In genomic region chr11:114892381-114893197, GRCh38 we compare ENCODE assay signal across 9 cellular contexts.
DNase-seq lines count a peak whose midpoint lies in the region; ATAC-seq and TF ChIP-seq lines count a peak whose summit lies in the region.
"Had no signal": no experiment of that assay in that cellular context is flagged by ENCODE, and none has a peak within 500 bp of the region (broad histone marks: within the 10 kb centered on the region; RNA-seq: fewer than 3 reads in every experiment).

No MANE protein-coding gene starts in this region.

- no peaks in the 10 kb centered on the region for H3K4me1 ChIP-seq in BE2C
- no peaks in the 10 kb centered on the region for H3K4me1 ChIP-seq in PC-3 (ENCODE audit: insufficient read depth, low read length)
- peaks cover 30% of the 10 kb centered on the region for H3K4me1 ChIP-seq in left ventricle myocardium inferior
- H3K4me1 ChIP-seq in prostate gland (replicated peaks), result no peaks in the 10 kb centered on the region

- no peaks in the 10 kb centered on the region for H4K20me1 ChIP-seq in PC-3 (ENCODE audit: low read length)

- no TSS peak for BruUV-seq in PC-3 (replicated peaks; lab: Mats Ljungman, UMichigan)

- no peak for TF ChIP-seq POLR2A in prostate gland (IDR thresholded peaks at IDR 0.05)

- POLR2A ChIA-PET in PC-3 (lab: Charles Lee; ENCODE audit: unreplicated experiment), result no interaction called here

- H3K79me2 ChIP-seq in PC-3 (ENCODE audit: low read length), result no peaks in the 10 kb centered on the region

- H3K4me3 ChIP-seq in BE2C (ENCODE audit: low read depth, low read length), result no peak overlapping the region
- no peak overlapping the region for H3K4me3 ChIP-seq in GM12864 (ENCODE audit: low read depth, low read length)
- no peak overlapping the region for H3K4me3 ChIP-seq in PC-3 (ENCODE audit: low read length)
- no peak overlapping the region for H3K4me3 ChIP-seq in left ventricle myocardium inferior
- H3K4me3 ChIP-seq in prostate gland, result no peak overlapping the region

- intact Hi-C loops in PC-3 (cut with micrococcal nuclease), result no loop called here
- intact Hi-C loops in left ventricle myocardium inferior (cut with micrococcal nuclease), result no loop called here
- intact Hi-C loops in prostate gland (cut with DNase I), result no loop called here

- H3F3A ChIP-seq in PC-3 (ENCODE audit: low read length, unreplicated experiment), result no peaks in the 10 kb centered on the region

- H3K27ac ChIP-seq in PC-3 (ENCODE audit: low read length) (no peak overlapping the region), left ventricle myocardium inferior (replicated peaks) (no peak overlapping the region), prostate gland (no peak overlapping the region)

- no peak overlapping the region for H3K9ac ChIP-seq in PC-3 (ENCODE audit: low read length)

- ATAC-seq in PC-3 (no peak), HG03095 (IDR thresholded peaks at IDR 0.05; ENCODE audit: unreplicated experiment) (no peak)

- peak; percentile 57 for DNase-seq in BE2C
- no peak for DNase-seq in GM12864 (ENCODE audit: low read depth)
- no peak for DNase-seq in PC-3
- no peak for DNase-seq in left ventricle myocardium inferior
- no peak for DNase-seq in HCEC 1CT
- DNase-seq in prostate gland (ENCODE audit: low spot score), result no peak
- DNase-seq in hepatic stellate cell (ENCODE audit: low spot score), result no peak
- DNase-seq: stimulated activated naive CD4-positive, alpha-beta T cell treated with Interleukin-2 at 50 U/mL for 16 hours had no signal

- H3K9me2 ChIP-seq in PC-3 (replicated peaks; ENCODE audit: low read length), result no peaks in the 10 kb centered on the region

- 96% methylated on average over 3 of the region's 3 CpGs for WGBS in prostate gland

- no peaks in the 10 kb centered on the region for H3K27me3 ChIP-seq in BE2C
- no peaks in the 10 kb centered on the region for H3K27me3 ChIP-seq in PC-3 (ENCODE audit: low read length)
- H3K27me3 ChIP-seq in left ventricle myocardium inferior (ENCODE audit: low read depth), result no peaks in the 10 kb centered on the region
- no peaks in the 10 kb centered on the region for H3K27me3 ChIP-seq in prostate gland (replicated peaks; ENCODE audit: insufficient read depth)

- CTCF ChIA-PET in PC-3 (lab: Charles Lee), result no interaction called here

- no peaks in the 10 kb centered on the region for H3K9me3 ChIP-seq in BE2C
- peaks cover 32% of the 10 kb centered on the region; the same call in 1 of the 2 replicates for H3K9me3 ChIP-seq in PC-3 (ENCODE audit: low read length)
- H3K9me3 ChIP-seq in left ventricle myocardium inferior (replicated peaks), result no peaks in the 10 kb centered on the region
- H3K9me3 ChIP-seq in prostate gland, result no peaks in the 10 kb centered on the region

- no peak overlapping the region for H3K4me2 ChIP-seq in PC-3 (ENCODE audit: low read length)

- H3K36me3 ChIP-seq in BE2C (no peaks in the 10 kb centered on the region), PC-3 (ENCODE audit: low read depth, low read length) (no peaks in the 10 kb centered on the region), left ventricle myocardium inferior (no peaks in the 10 kb centered on the region), prostate gland (no peaks in the 10 kb centered on the region)

- no peak overlapping the region for H2AFZ ChIP-seq in PC-3 (ENCODE audit: low read length)

- TF ChIP-seq CTCF in BE2C (IDR thresholded peaks at IDR 0.05; ENCODE audit: low read depth, low read length), result peak; percentile 77
- TF ChIP-seq CTCF in GM12864 (IDR thresholded peaks at IDR 0.05; ENCODE audit: low read depth, low read length, missing control alignments), result peak; percentile 86
- peak; percentile 40; the same call in 1 of the 2 replicates for TF ChIP-seq CTCF in PC-3 (conservative IDR thresholded peaks at IDR 0.05; ENCODE audit: low read depth, low read length)
- peak; percentile 23 for TF ChIP-seq CTCF in left ventricle myocardium inferior (IDR thresholded peaks at IDR 0.05; ENCODE audit: borderline replicate concordance)
- TF ChIP-seq CTCF in prostate gland (IDR thresholded peaks at IDR 0.05), result no peak

Comparison
In these comparisons a context has a peak if more than half of its experiments do, and no peak if none do; other contexts are left out.
1. CTCF ChIP-seq: peak in BE2C (single experiment), GM12864 (single experiment), PC-3 (single experiment) and left ventricle myocardium inferior (single experiment); none in prostate gland (0 of 4).